24 cellular contexts compared by ENCODE assay signal in the genomic region with DNA sequence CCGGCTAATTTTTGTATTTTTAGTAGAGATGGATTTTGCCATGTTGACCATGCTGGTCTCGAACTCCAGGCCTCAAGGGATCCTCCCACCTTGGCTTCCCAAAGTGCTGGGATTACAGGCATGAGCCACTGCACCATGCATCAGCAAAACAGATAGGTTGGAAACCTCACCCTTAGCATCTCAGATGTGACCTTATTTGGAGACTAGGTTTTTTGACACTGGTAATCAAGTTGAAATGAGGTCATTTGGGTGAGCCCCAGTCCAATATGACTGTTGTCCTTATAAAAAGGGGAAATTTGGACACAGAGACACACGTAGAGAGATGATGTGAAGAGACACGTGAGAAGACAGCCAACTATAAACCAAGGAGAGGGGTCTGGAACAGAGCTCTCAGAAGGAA.
"Had no signal": no experiment of that assay in that cellular context is flagged by ENCODE, and none has a peak within 500 bp of the region (broad histone marks: within the 10 kb centered on the region; RNA-seq: fewer than 3 reads in every experiment).

No MANE protein-coding gene starts in this region.

- H3K4me3 ChIP-seq: MG63, SJSA1, SK-N-MC had no signal

- H3K27me3 ChIP-seq: MG63, SJSA1 had no signal

- H3K9me3 ChIP-seq: MG63, SJSA1 had no signal

- FAIRE-seq: HTR-8/SVneo, RCC 7860 had no signal

- DNase-seq: Karpas-422, KG1, MG63, NCI-H1092, NCI-H1105 treated with DMSO at 0.1 percent for 48 hours, NCI-H1436, NCI-H187, NCI-H2029, NCI-H2081 treated with DMSO at 0.1 percent for 48 hours, NCI-H2171, NCI-H226, NCI-H446, NCI-H510A, NCI-H524 treated with DMSO at 0.1 percent for 48 hours, NCI-H69, NCI-H774, Right ventricle myocardium superior, RPMI8226, SIG-M5 had no signal

- H3K27ac ChIP-seq: HL-60, SJSA1, SK-N-MC had no signal
